ENCODE assay signal across 8 cellular contexts in the genomic region with DNA sequence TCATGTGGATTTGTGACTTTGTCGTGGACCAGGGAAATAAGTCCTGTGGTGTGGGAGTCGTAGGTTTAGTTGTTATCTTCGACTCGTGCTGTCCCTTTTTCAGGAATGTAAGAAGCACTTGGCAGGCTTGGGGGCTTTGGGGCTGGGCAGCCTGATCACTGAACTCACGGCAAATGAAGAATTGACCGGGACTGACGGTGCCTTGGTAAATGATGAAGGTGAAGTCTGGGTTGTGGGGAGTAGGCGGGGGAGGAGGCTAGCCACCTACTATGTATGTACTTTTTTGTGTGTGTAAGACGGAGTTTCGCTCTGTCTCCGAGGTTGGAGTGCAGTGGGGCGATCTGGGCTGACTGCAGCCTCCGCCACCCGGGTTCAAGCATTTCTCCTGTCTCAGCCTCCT. TPM values are rescaled to one million over a fixed set of nuclear protein-coding genes. Genes with fewer than 3 reads are reported as not detected.
A peak's percentile ranks its signal among the peaks of the same experiment; 100 is the strongest.
DNase-seq lines count a peak whose midpoint lies in the region; ATAC-seq and TF ChIP-seq lines count a peak whose summit lies in the region.

No MANE protein-coding gene starts in this region.

- no peaks in the 10 kb centered on the region for H3K27me3 ChIP-seq in NT2/D1 (ENCODE audit: insufficient read depth, insufficient read length)

- no peaks in the 10 kb centered on the region for H3K9me3 Mint-ChIP-seq in natural killer cell treated with Interleukin-12 subunit alpha and Interleukin-12 subunit beta and Interleukin-15 and Interleukin-18, amount 100 ng/mL, for 72 hours

- H3K36me3 Mint-ChIP-seq in natural killer cell treated with Interleukin-12 subunit alpha and Interleukin-12 subunit beta and Interleukin-15 and Interleukin-18, amount 100 ng/mL, for 72 hours = peaks cover 13% of the 10 kb centered on the region

- no peaks in the 10 kb centered on the region for H3K9me3 ChIP-seq in NT2/D1 (ENCODE audit: insufficient read depth, low read length)

- peaks cover 38% of the 10 kb centered on the region for H3K36me3 ChIP-seq in NT2/D1 (ENCODE audit: insufficient read depth, insufficient read length, low read length)

- H3K4me1 Mint-ChIP-seq in natural killer cell treated with Interleukin-12 subunit alpha and Interleukin-12 subunit beta and Interleukin-15 and Interleukin-18, amount 100 ng/mL, for 72 hours (ENCODE audit: low read depth in 2 of 2) = peaks cover 25 to 41% of the 10 kb centered on the region in 2 donors

- no peak for ATAC-seq in natural killer cell treated with Interleukin-12 subunit alpha and Interleukin-12 subunit beta and Interleukin-15 and Interleukin-18, amount 100 ng/mL, for 72 hours

- TF ChIP-seq CTCF in AG10803 (conservative IDR thresholded peaks at IDR 0.05; ENCODE audit: low read length) = no peak

- no peaks in the 10 kb centered on the region for H3K27me3 Mint-ChIP-seq in natural killer cell treated with Interleukin-12 subunit alpha and Interleukin-12 subunit beta and Interleukin-15 and Interleukin-18, amount 100 ng/mL, for 72 hours

- no peaks in the 10 kb centered on the region for H3K4me1 ChIP-seq in NT2/D1 (ENCODE audit: insufficient read depth, insufficient read length)

- H3K4me3 ChIP-seq in AG10803 (ENCODE audit: low read length) (peak overlapping the region; percentile 84), NT2/D1 (ENCODE audit: insufficient read length, low read depth) (peak overlapping the region; percentile 99)

- peak overlapping the region; percentile 88 to 89 for H3K27ac Mint-ChIP-seq in natural killer cell treated with Interleukin-12 subunit alpha and Interleukin-12 subunit beta and Interleukin-15 and Interleukin-18, amount 100 ng/mL, for 72 hours

- DNase-seq in AG10803 (ENCODE audit: low read depth) = no peak
- no peak for DNase-seq in NT2/D1 (ENCODE audit: low read depth, low spot score)
- DNase-seq in cerebellar cortex (ENCODE audit: low spot score) = peak; percentile 0
- no peak for DNase-seq in natural killer cell treated with Interleukin-12 subunit alpha and Interleukin-12 subunit beta and Interleukin-15 and Interleukin-18, amount 100 ng/mL, for 72 hours (ENCODE audit: low spot score)
- DNase-seq in NCI-H187 (lab: John Stamatoyannopoulos, UW) = no peak
- no peak for DNase-seq in HCEC 1CT
- no peak for DNase-seq in NCI-H2196 (lab: John Stamatoyannopoulos, UW; ENCODE audit: unreplicated experiment)
- no peak for DNase-seq in nucleus accumbens (lab: John Stamatoyannopoulos, UW)

- H3K9ac ChIP-seq in NT2/D1 (ENCODE audit: insufficient read length, low read depth) = peak overlapping the region; percentile 99

- peak overlapping the region; percentile 94 for H3K4me3 Mint-ChIP-seq in natural killer cell treated with Interleukin-12 subunit alpha and Interleukin-12 subunit beta and Interleukin-15 and Interleukin-18, amount 100 ng/mL, for 72 hours

RNA-seq across cellular contexts. Expression of a gene that starts 1.2 kb away (rescaled TPM):
- total RNA-seq in natural killer cell treated with Interleukin-12 subunit alpha and Interleukin-12 subunit beta and Interleukin-15 and Interleukin-18, amount 100 ng/mL, for 72 hours = 10 to 100 TPM; 35.6 to 62.2 TPM
